In the genomic region with DNA sequence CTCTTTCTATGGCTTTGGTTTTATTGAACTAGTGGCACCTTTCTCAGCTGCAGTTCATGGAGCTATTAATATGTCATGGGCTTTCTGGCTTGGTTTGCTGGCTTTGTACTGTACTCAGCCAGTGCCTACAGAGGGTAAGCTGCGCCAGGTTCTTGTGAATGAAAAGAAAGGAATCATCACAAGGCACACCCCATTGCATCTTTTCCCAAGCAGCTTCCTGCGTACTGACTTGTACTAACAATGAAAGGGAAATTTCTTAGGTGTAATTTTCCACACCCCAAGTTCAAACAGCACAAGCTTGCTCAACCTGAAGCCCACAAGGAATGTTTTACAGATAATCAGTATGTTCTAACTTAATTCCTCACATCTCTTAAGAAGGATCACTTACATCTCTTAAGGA, we compare ENCODE assay signal across 18 cellular contexts.
"Had no signal": no experiment of that assay in that cellular context is flagged by ENCODE, and none has a peak within 500 bp of the region (broad histone marks: within the 10 kb centered on the region; RNA-seq: fewer than 3 reads in every experiment).

No MANE protein-coding gene starts in this region.

- H3K4me1 Mint-ChIP-seq: memory B cell had no signal

- H3K27ac ChIP-seq: cardiac muscle cell, gastrocnemius medialis, heart left ventricle, neutrophil, thyroid gland had no signal

- H3K4me3 Mint-ChIP-seq: activated naive CD8-positive, alpha-beta T cell; dendritic cell treated with granulocyte-macrophage colony-stimulating factor and Interleukin-4, amounts not matched to agents 40 ng/mL and 50 ng/mL, for 4 days; memory B cell; naive thymus-derived CD8-positive, alpha-beta T cell; T-helper 1 cell treated with Interleukin-12 subunit alpha and Interleukin-12 subunit beta and Interleukin-4 antibody, amounts not matched to agents 30 μg/mL and 1 μg/mL, for 36 hours had no signal

- H3K36me3 Mint-ChIP-seq: memory B cell had no signal

- H3K27me3 Mint-ChIP-seq: activated naive CD8-positive, alpha-beta T cell; dendritic cell treated with granulocyte-macrophage colony-stimulating factor and Interleukin-4, amounts not matched to agents 40 ng/mL and 50 ng/mL, for 4 days had no signal

- H3K9me3 Mint-ChIP-seq: dendritic cell treated with granulocyte-macrophage colony-stimulating factor and Interleukin-4, amounts not matched to agents 40 ng/mL and 50 ng/mL, for 4 days; T-helper 1 cell treated with Interleukin-12 subunit alpha and Interleukin-12 subunit beta and Interleukin-4 antibody, amounts not matched to agents 30 μg/mL and 1 μg/mL, for 36 hours had no signal

- DNase-seq: effector memory CD4-positive, alpha-beta T cell; gastrocnemius medialis; heart left ventricle; left cardiac atrium; naive thymus-derived CD8-positive, alpha-beta T cell; posterior cingulate gyrus; stimulated activated CD4-positive, alpha-beta T cell treated with anti-CD3 and anti-CD28 coated beads, Interleukin-12 subunit alpha, Interleukin-12 subunit beta, amount 100 ng/mL, for 4 hours; stimulated activated CD4-positive, alpha-beta T cell treated with anti-CD3 and anti-CD28 coated beads, Interleukin-1b, Interleukin-23, amount 100 ng/mL, for 48 hours; stimulated activated CD8-positive, alpha-beta memory T cell treated with anti-CD3 and anti-CD28 coated beads, Interleukin-4, amount 100 ng/mL, for 48 hours; stimulated activated naive CD4-positive, alpha-beta T cell; thyroid gland had no signal

- ATAC-seq: activated CD4-positive, CD25-positive, alpha-beta regulatory T cell treated with anti-CD3 and anti-CD28 coated beads, Interleukin-2, amount 50 U/mL, for 24 hours; gastrocnemius medialis; heart left ventricle; left cardiac atrium; naive thymus-derived CD8-positive, alpha-beta T cell had no signal

- H3K4me1 ChIP-seq: gastrocnemius medialis, thyroid gland had no signal

- H3K27ac Mint-ChIP-seq: activated naive CD8-positive, alpha-beta T cell; dendritic cell treated with granulocyte-macrophage colony-stimulating factor and Interleukin-4, amounts not matched to agents 40 ng/mL and 50 ng/mL, for 4 days; memory B cell; naive thymus-derived CD8-positive, alpha-beta T cell; T-helper 1 cell treated with Interleukin-12 subunit alpha and Interleukin-12 subunit beta and Interleukin-4 antibody, amounts not matched to agents 30 μg/mL and 1 μg/mL, for 36 hours had no signal

- H3K9me3 ChIP-seq: gastrocnemius medialis, heart left ventricle, neutrophil, thyroid gland had no signal

- H3K4me3 ChIP-seq: cardiac muscle cell, gastrocnemius medialis, heart left ventricle, thyroid gland had no signal
